Comparison of ENCODE assay signal across 33 cellular contexts in genomic region chr4:86613734-86614133, GRCh38.
"Had no signal": no experiment of that assay in that cellular context is flagged by ENCODE, and none has a peak within 500 bp of the region (broad histone marks: within the 10 kb centered on the region; RNA-seq: fewer than 3 reads in every experiment).

No MANE protein-coding gene starts in this region.

- H3K27ac Mint-ChIP-seq: activated CD8-positive, alpha-beta T cell treated with anti-CD3 and anti-CD28 coated beads for 36 hours; activated naive CD4-positive, alpha-beta T cell treated with anti-CD3 and anti-CD28 coated beads, Interleukin-2, amount 50 U/mL, for 72 hours; activated T-helper 2 cell treated with anti-CD3 and anti-CD28 coated beads, Interferon-gamma antibody, Interleukin-2, Interleukin-4, amounts not matched to agents 10 μg/mL and 5 μg/mL and 100 μg/mL, durations not matched to agents 14 hours and 24 hours and 36 hours; effector memory CD8-positive, alpha-beta T cell; natural killer cell treated with Interleukin-12 subunit alpha and Interleukin-12 subunit beta and Interleukin-15 and Interleukin-18, amount 100 ng/mL, for 72 hours; stimulated activated memory B cell treated with anti-CD40 and anti-IgM and Interleukin-4, amounts not matched to agents 10 μg/mL and 1 μg/mL and 100 μg/mL, for 72 hours; stimulated activated naive CD8-positive, alpha-beta T cell treated with anti-CD3 and anti-CD28 coated beads, Interleukin-15, amount 100 ng/mL, for 72 hours; T-helper 17 cell had no signal

- ATAC-seq: activated CD8-positive, alpha-beta T cell treated with anti-CD3 and anti-CD28 coated beads for 36 hours; activated naive CD4-positive, alpha-beta T cell treated with anti-CD3 and anti-CD28 coated beads, Interleukin-2, amount 50 U/mL, for 72 hours; effector memory CD8-positive, alpha-beta T cell; gastrocnemius medialis; left cardiac atrium; left ventricle myocardium superior; mucosa of descending colon; natural killer cell treated with Interleukin-12 subunit alpha and Interleukin-12 subunit beta and Interleukin-15 and Interleukin-18, amount 100 ng/mL, for 72 hours; stimulated activated memory B cell treated with anti-CD40 and anti-IgM and Interleukin-4, amounts not matched to agents 10 μg/mL and 1 μg/mL and 100 μg/mL, for 72 hours; stimulated activated naive CD8-positive, alpha-beta T cell treated with anti-CD3 and anti-CD28 coated beads, Interleukin-15, amount 100 ng/mL, for 72 hours; T-helper 17 cell had no signal

- DNase-seq: activated CD4-positive, alpha-beta T cell treated with anti-CD3 and anti-CD28 coated beads, Interleukin-2, amount 50 U/mL, for 1 hour; activated CD4-positive, CD25-positive, alpha-beta regulatory T cell treated with anti-CD3 and anti-CD28 coated beads, Interleukin-2, amount 50 U/mL, for 72 hours; activated CD8-positive, alpha-beta T cell treated with anti-CD3 and anti-CD28 coated beads for 36 hours; activated T-cell treated with anti-CD3 and anti-CD28 coated beads, Interleukin-2, amount 50 U/mL, for 48 hours; aorta; cerebellar nuclear complex; cortex of kidney; effector memory CD8-positive, alpha-beta T cell; erythroblast; gastrocnemius medialis; left cardiac atrium; left ventricle myocardium superior; mucosa of descending colon; ovary; stimulated activated CD4-positive, alpha-beta T cell treated with anti-CD3 and anti-CD28 coated beads, Interleukin-1b, Interleukin-23, amount 100 ng/mL, for 48 hours; stimulated activated CD4-positive, alpha-beta T cell treated with anti-CD3 and anti-CD28 coated beads, Interleukin-4, amount 100 ng/mL, for 4 hours; stimulated activated CD8-positive, alpha-beta memory T cell treated with anti-CD3 and anti-CD28 coated beads, Interleukin-4, amount 100 ng/mL, for 48 hours; stimulated activated naive CD8-positive, alpha-beta T cell treated with anti-CD3 and anti-CD28 coated beads, Interleukin-15, amount 100 ng/mL, for 72 hours; substantia nigra; T-helper 17 cell; T1000; WERI-Rb-1 had no signal

- H3K4me3 ChIP-seq: cardiac muscle cell, gastrocnemius medialis, hepatocyte, mucosa of descending colon, ovary, prostate gland, smooth muscle cell, upper lobe of left lung, vagina had no signal

- H3K4me3 Mint-ChIP-seq: activated CD8-positive, alpha-beta T cell treated with anti-CD3 and anti-CD28 coated beads for 36 hours; brain; effector memory CD8-positive, alpha-beta T cell; natural killer cell treated with Interleukin-12 subunit alpha and Interleukin-12 subunit beta and Interleukin-15 and Interleukin-18, amount 100 ng/mL, for 72 hours; stimulated activated memory B cell treated with anti-CD40 and anti-IgM and Interleukin-4, amounts not matched to agents 10 μg/mL and 1 μg/mL and 100 μg/mL, for 72 hours; stimulated activated naive CD8-positive, alpha-beta T cell treated with anti-CD3 and anti-CD28 coated beads, Interleukin-15, amount 100 ng/mL, for 72 hours; T-helper 17 cell had no signal

- H3K27me3 Mint-ChIP-seq: brain; effector memory CD8-positive, alpha-beta T cell; natural killer cell treated with Interleukin-12 subunit alpha and Interleukin-12 subunit beta and Interleukin-15 and Interleukin-18, amount 100 ng/mL, for 72 hours; stimulated activated naive CD8-positive, alpha-beta T cell treated with anti-CD3 and anti-CD28 coated beads, Interleukin-15, amount 100 ng/mL, for 72 hours; T-helper 17 cell had no signal

- H3K4me1 Mint-ChIP-seq: stimulated activated memory B cell treated with anti-CD40 and anti-IgM and Interleukin-4, amounts not matched to agents 10 μg/mL and 1 μg/mL and 100 μg/mL, for 72 hours; stimulated activated naive CD8-positive, alpha-beta T cell treated with anti-CD3 and anti-CD28 coated beads, Interleukin-15, amount 100 ng/mL, for 72 hours had no signal

- H3K9me3 Mint-ChIP-seq: activated CD8-positive, alpha-beta T cell treated with anti-CD3 and anti-CD28 coated beads for 36 hours; activated naive CD4-positive, alpha-beta T cell treated with anti-CD3 and anti-CD28 coated beads, Interleukin-2, amount 50 U/mL, for 72 hours; activated T-helper 2 cell treated with anti-CD3 and anti-CD28 coated beads, Interferon-gamma antibody, Interleukin-2, Interleukin-4, amounts not matched to agents 10 μg/mL and 5 μg/mL and 100 μg/mL, durations not matched to agents 14 hours and 24 hours and 36 hours; effector memory CD8-positive, alpha-beta T cell; natural killer cell treated with Interleukin-12 subunit alpha and Interleukin-12 subunit beta and Interleukin-15 and Interleukin-18, amount 100 ng/mL, for 72 hours had no signal

- H3K36me3 Mint-ChIP-seq: activated naive CD4-positive, alpha-beta T cell treated with anti-CD3 and anti-CD28 coated beads, Interleukin-2, amount 50 U/mL, for 72 hours; natural killer cell treated with Interleukin-12 subunit alpha and Interleukin-12 subunit beta and Interleukin-15 and Interleukin-18, amount 100 ng/mL, for 72 hours; stimulated activated memory B cell treated with anti-CD40 and anti-IgM and Interleukin-4, amounts not matched to agents 10 μg/mL and 1 μg/mL and 100 μg/mL, for 72 hours had no signal
